In genomic region chr7:151249034-151249731, GRCh38 we compare ENCODE assay signal across 1 cellular context.
TF ChIP-seq lines count a peak whose summit lies in the region.

No MANE protein-coding gene starts in this region.

TF ChIP-seq in K562, 482 proteins besides CTCF, POLR2A, EP300 and RAD21 (continued from another document):
- TF ChIP-seq PHF21A (IDR thresholded peaks at IDR 0.05; ENCODE audit: borderline replicate concordance, low read depth) = no peak
- no peak for TF ChIP-seq YY1 (IDR thresholded peaks at IDR 0.05; ENCODE audit: borderline replicate concordance in 1 of 3, control insufficient read depth in 1 of 3, extremely low read depth in 1 of 3, insufficient read depth in 3 of 3, insufficient read length in 1 of 3, insufficient replicate concordance in 2 of 3, low read depth in 1 of 3, low read length in 2 of 3)
- no peak for TF ChIP-seq PREB (CRISPR knock-in tag; IDR thresholded peaks at IDR 0.05)
- TF ChIP-seq NFYB (IDR thresholded peaks at IDR 0.05; ENCODE audit: extremely low read depth, insufficient read length) = no peak
- TF ChIP-seq ZNF384 (IDR thresholded peaks at IDR 0.05; ENCODE audit: low read depth, low read length) = no peak
- TF ChIP-seq COPS2 (conservative IDR thresholded peaks at IDR 0.05) = no peak
- TF ChIP-seq E2F6 (IDR thresholded peaks at IDR 0.05; ENCODE audit: borderline replicate concordance in 1 of 2, extremely low read depth in 1 of 2, insufficient read depth in 1 of 2, insufficient read length in 1 of 2, low read depth in 1 of 2, low read length in 1 of 2, poor library complexity in 1 of 2, severe bottlenecking in 1 of 2) = peak in 1 of 2 experiments; percentile 53
- TF ChIP-seq NCOA6 (IDR thresholded peaks at IDR 0.05) = no peak
- no peak for TF ChIP-seq NBN (IDR thresholded peaks at IDR 0.05; ENCODE audit: low read depth)
- peak; percentile 81 for TF ChIP-seq ZBTB33 (CRISPR knock-in tag; IDR thresholded peaks at IDR 0.05)
- no peak for TF ChIP-seq ZNF589 (CRISPR knock-in tag; IDR thresholded peaks at IDR 0.05; ENCODE audit: low read depth)
- TF ChIP-seq XRCC4 (IDR thresholded peaks at IDR 0.05; ENCODE audit: extremely low read depth, insufficient read depth, insufficient read length) = no peak
- TF ChIP-seq KLF1 (tag; IDR thresholded peaks at IDR 0.05) = no peak
- TF ChIP-seq STAT5B (CRISPR knock-in tag; IDR thresholded peaks at IDR 0.05) = no peak
- no peak for TF ChIP-seq SREBF2 (CRISPR knock-in tag; IDR thresholded peaks at IDR 0.05)
- TF ChIP-seq LEF1 (IDR thresholded peaks at IDR 0.05) = no peak
- peak; percentile 80 to 83 for TF ChIP-seq NRF1 (conservative IDR thresholded peaks at IDR 0.05 in 1 of 2, IDR thresholded peaks at IDR 0.05 in 1 of 2)
- no peak for TF ChIP-seq POLR3G (IDR thresholded peaks at IDR 0.05; ENCODE audit: extremely low read depth, insufficient read length, insufficient replicate concordance)
